In genomic region chr17:79818026-79818758, GRCh38 we compare ENCODE assay signal across 1 cellular context.
A peak's percentile ranks its signal among the peaks of the same experiment; 100 is the strongest.
TF ChIP-seq lines count a peak whose summit lies in the region.

No MANE protein-coding gene starts in this region.

TF ChIP-seq in HepG2, 621 proteins besides CTCF, POLR2A, EP300 and RAD21 (continued from another document and continues in another):
- TF ChIP-seq ZNF234 (CRISPR knock-in tag; conservative IDR thresholded peaks at IDR 0.05), result no peak
- TF ChIP-seq ZSCAN12 (CRISPR knock-in tag; IDR thresholded peaks at IDR 0.05), result no peak
- no peak for TF ChIP-seq ZNF552 (CRISPR knock-in tag; IDR thresholded peaks at IDR 0.05; ENCODE audit: borderline replicate concordance)
- peak; percentile 78 for TF ChIP-seq ARNTL (CRISPR knock-in tag; IDR thresholded peaks at IDR 0.05)
- no peak for TF ChIP-seq HOXA5 (CRISPR knock-in tag; IDR thresholded peaks at IDR 0.05)
- TF ChIP-seq, protein P1, sequence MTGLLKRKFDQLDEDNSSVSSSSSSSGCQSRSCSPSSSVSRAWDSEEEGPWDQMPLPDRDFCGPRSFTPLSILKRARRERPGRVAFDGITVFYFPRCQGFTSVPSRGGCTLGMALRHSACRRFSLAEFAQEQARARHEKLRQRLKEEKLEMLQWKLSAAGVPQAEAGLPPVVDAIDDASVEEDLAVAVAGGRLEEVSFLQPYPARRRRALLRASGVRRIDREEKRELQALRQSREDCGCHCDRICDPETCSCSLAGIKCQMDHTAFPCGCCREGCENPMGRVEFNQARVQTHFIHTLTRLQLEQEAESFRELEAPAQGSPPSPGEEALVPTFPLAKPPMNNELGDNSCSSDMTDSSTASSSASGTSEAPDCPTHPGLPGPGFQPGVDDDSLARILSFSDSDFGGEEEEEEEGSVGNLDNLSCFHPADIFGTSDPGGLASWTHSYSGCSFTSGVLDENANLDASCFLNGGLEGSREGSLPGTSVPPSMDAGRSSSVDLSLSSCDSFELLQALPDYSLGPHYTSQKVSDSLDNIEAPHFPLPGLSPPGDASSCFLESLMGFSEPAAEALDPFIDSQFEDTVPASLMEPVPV (CRISPR knock-in tag; IDR thresholded peaks at IDR 0.05), result no peak
- TF ChIP-seq, protein P2, sequence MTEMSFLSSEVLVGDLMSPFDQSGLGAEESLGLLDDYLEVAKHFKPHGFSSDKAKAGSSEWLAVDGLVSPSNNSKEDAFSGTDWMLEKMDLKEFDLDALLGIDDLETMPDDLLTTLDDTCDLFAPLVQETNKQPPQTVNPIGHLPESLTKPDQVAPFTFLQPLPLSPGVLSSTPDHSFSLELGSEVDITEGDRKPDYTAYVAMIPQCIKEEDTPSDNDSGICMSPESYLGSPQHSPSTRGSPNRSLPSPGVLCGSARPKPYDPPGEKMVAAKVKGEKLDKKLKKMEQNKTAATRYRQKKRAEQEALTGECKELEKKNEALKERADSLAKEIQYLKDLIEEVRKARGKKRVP (CRISPR knock-in tag; IDR thresholded peaks at IDR 0.05), result no peak
- no peak for TF ChIP-seq THYN1 (CRISPR knock-in tag; IDR thresholded peaks at IDR 0.05; ENCODE audit: borderline replicate concordance, low read depth)
- no peak for TF ChIP-seq KDM1A (CRISPR knock-in tag; IDR thresholded peaks at IDR 0.05)
- TF ChIP-seq ZMYM3 (CRISPR knock-in tag; IDR thresholded peaks at IDR 0.05), result peak; percentile 51
- TF ChIP-seq RAD51 (IDR thresholded peaks at IDR 0.05; ENCODE audit: borderline replicate concordance), result no peak
- TF ChIP-seq ZNF367 (CRISPR knock-in tag; IDR thresholded peaks at IDR 0.05; ENCODE audit: borderline replicate concordance), result no peak
- TF ChIP-seq SKI (IDR thresholded peaks at IDR 0.05; ENCODE audit: partially characterized antibody), result no peak
- no peak for TF ChIP-seq TOE1 (CRISPR knock-in tag; IDR thresholded peaks at IDR 0.05)
- 0 out of 2 replicates have a peak, but pooled peaks have one; percentile 4 for TF ChIP-seq HNF4G (IDR thresholded peaks at IDR 0.05; ENCODE audit: borderline replicate concordance, low read depth, low read length)
- TF ChIP-seq HNF4G (CRISPR knock-in tag; IDR thresholded peaks at IDR 0.05; ENCODE audit: borderline replicate concordance, low read depth), result no peak
- TF ChIP-seq, protein P3, sequence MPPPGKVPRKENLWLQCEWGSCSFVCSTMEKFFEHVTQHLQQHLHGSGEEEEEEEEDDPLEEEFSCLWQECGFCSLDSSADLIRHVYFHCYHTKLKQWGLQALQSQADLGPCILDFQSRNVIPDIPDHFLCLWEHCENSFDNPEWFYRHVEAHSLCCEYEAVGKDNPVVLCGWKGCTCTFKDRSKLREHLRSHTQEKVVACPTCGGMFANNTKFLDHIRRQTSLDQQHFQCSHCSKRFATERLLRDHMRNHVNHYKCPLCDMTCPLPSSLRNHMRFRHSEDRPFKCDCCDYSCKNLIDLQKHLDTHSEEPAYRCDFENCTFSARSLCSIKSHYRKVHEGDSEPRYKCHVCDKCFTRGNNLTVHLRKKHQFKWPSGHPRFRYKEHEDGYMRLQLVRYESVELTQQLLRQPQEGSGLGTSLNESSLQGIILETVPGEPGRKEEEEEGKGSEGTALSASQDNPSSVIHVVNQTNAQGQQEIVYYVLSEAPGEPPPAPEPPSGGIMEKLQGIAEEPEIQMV (CRISPR knock-in tag; IDR thresholded peaks at IDR 0.05; ENCODE audit: low read depth), result peak; percentile 68; the same call in 1 of the 2 replicates
- TF ChIP-seq, protein P4, sequence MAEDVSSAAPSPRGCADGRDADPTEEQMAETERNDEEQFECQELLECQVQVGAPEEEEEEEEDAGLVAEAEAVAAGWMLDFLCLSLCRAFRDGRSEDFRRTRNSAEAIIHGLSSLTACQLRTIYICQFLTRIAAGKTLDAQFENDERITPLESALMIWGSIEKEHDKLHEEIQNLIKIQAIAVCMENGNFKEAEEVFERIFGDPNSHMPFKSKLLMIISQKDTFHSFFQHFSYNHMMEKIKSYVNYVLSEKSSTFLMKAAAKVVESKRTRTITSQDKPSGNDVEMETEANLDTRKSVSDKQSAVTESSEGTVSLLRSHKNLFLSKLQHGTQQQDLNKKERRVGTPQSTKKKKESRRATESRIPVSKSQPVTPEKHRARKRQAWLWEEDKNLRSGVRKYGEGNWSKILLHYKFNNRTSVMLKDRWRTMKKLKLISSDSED (CRISPR knock-in tag; IDR thresholded peaks at IDR 0.05), result no peak
- TF ChIP-seq, protein P5, sequence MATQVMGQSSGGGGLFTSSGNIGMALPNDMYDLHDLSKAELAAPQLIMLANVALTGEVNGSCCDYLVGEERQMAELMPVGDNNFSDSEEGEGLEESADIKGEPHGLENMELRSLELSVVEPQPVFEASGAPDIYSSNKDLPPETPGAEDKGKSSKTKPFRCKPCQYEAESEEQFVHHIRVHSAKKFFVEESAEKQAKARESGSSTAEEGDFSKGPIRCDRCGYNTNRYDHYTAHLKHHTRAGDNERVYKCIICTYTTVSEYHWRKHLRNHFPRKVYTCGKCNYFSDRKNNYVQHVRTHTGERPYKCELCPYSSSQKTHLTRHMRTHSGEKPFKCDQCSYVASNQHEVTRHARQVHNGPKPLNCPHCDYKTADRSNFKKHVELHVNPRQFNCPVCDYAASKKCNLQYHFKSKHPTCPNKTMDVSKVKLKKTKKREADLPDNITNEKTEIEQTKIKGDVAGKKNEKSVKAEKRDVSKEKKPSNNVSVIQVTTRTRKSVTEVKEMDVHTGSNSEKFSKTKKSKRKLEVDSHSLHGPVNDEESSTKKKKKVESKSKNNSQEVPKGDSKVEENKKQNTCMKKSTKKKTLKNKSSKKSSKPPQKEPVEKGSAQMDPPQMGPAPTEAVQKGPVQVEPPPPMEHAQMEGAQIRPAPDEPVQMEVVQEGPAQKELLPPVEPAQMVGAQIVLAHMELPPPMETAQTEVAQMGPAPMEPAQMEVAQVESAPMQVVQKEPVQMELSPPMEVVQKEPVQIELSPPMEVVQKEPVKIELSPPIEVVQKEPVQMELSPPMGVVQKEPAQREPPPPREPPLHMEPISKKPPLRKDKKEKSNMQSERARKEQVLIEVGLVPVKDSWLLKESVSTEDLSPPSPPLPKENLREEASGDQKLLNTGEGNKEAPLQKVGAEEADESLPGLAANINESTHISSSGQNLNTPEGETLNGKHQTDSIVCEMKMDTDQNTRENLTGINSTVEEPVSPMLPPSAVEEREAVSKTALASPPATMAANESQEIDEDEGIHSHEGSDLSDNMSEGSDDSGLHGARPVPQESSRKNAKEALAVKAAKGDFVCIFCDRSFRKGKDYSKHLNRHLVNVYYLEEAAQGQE (IDR thresholded peaks at IDR 0.05; ENCODE audit: borderline replicate concordance in 1 of 2, low read depth in 1 of 2, low read length in 2 of 2), result no peak
- TF ChIP-seq CC2D1A (CRISPR knock-in tag; IDR thresholded peaks at IDR 0.05), result no peak
- TF ChIP-seq CERS6 (CRISPR knock-in tag; IDR thresholded peaks at IDR 0.05), result no peak
- TF ChIP-seq, protein P6, sequence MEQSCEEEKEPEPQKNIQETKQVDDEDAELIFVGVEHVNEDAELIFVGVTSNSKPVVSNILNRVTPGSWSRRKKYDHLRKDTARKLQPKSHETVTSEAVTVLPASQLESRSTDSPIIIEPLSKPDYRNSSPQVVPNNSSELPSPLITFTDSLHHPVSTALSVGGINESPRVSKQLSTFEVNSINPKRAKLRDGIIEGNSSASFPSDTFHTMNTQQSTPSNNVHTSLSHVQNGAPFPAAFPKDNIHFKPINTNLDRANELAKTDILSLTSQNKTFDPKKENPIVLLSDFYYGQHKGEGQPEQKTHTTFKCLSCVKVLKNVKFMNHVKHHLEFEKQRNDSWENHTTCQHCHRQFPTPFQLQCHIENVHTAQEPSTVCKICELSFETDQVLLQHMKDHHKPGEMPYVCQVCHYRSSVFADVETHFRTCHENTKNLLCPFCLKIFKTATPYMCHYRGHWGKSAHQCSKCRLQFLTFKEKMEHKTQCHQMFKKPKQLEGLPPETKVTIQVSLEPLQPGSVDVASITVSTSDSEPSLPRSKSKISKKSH (CRISPR knock-in tag; IDR thresholded peaks at IDR 0.05; ENCODE audit: borderline replicate concordance), result no peak
- 0 out of 2 replicates have a peak, but pooled peaks have one; percentile 29 for TF ChIP-seq GATAD2A (CRISPR knock-in tag; IDR thresholded peaks at IDR 0.05)
- TF ChIP-seq ZNF746 (CRISPR knock-in tag; IDR thresholded peaks at IDR 0.05), result no peak
- TF ChIP-seq, protein P7, sequence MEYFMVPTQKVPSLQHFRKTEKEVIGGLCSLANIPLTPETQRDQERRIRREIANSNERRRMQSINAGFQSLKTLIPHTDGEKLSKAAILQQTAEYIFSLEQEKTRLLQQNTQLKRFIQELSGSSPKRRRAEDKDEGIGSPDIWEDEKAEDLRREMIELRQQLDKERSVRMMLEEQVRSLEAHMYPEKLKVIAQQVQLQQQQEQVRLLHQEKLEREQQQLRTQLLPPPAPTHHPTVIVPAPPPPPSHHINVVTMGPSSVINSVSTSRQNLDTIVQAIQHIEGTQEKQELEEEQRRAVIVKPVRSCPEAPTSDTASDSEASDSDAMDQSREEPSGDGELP (IDR thresholded peaks at IDR 0.05; ENCODE audit: borderline replicate concordance, low read depth), result peak; percentile 82; the same call in 1 of the 2 replicates
- TF ChIP-seq ZNF674 (CRISPR knock-in tag; IDR thresholded peaks at IDR 0.05; ENCODE audit: low read depth), result no peak
- TF ChIP-seq, protein P8, sequence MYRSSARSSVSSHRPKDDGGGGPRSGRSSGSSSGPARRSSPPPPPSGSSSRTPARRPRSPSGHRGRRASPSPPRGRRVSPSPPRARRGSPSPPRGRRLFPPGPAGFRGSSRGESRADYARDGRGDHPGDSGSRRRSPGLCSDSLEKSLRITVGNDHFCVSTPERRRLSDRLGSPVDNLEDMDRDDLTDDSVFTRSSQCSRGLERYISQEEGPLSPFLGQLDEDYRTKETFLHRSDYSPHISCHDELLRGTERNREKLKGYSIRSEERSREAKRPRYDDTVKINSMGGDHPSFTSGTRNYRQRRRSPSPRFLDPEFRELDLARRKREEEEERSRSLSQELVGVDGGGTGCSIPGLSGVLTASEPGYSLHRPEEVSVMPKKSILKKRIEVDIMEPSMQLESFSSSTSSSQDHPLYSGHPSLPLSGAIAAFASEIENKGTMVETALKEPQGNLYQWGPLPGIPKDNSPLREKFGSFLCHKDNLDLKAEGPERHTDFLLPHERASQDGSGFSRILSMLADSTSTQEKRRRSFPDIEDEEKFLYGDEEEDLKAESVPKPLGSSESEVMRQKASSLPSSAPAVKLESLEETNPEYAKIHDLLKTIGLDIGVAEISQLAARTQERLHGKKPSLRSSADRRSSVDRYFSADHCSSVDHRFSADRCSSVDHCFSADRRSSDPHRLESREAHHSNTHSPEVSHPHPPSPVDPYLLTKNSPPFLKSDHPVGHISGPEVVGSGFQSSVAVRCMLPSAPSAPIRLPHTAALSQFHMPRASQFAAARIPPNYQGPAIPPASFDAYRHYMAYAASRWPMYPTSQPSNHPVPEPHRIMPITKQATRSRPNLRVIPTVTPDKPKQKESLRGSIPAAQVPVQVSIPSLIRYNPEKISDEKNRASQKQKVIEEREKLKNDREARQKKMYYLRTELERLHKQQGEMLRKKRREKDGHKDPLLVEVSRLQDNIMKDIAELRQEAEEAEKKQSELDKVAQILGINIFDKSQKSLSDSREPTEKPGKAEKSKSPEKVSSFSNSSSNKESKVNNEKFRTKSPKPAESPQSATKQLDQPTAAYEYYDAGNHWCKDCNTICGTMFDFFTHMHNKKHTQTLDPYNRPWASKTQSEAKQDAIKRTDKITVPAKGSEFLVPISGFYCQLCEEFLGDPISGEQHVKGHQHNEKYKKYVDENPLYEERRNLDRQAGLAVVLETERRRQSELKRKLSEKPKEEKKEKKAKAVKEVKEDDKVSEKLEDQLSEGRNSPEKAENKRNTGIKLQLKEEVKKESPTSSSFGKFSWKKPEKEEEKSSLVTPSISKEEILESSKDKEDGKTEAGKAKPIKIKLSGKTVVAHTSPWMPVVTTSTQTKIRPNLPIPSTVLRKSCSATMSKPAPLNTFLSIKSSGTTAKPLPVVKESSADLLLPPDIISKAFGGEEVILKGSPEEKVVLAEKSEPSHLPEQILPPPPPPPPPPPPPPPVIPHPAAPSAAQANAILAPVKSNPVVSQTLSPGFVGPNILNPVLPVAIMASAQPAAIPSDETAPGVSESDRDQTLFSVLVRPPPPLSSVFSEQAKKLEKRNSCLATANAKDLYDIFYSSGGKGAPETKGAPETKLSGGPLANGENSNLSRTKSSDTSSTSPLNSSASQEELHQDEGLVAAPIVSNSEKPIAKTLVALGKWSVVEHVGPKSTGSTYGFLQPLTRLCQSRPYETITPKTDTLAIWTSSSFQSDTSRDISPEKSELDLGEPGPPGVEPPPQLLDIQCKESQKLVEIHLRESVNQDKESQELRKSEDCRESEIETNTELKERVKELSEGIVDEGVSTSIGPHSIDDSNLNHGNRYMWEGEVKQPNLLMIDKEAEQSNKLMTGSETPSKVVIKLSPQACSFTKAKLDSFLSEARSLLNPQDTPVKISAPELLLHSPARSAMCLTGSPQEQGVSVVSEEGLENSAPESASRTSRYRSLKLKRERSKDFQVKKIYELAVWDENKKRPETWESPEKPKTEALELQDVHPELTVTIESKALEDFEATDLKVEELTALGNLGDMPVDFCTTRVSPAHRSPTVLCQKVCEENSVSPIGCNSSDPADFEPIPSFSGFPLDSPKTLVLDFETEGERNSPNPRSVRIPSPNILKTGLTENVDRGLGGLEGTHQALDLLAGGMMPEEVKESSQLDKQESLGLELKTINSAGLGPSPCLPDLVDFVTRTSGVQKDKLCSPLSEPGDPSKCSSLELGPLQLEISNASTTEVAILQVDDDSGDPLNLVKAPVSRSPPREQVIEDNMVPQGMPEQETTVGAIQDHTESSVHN (CRISPR knock-in tag; IDR thresholded peaks at IDR 0.05), result peak; percentile 48; the same call in 1 of the 2 replicates
- TF ChIP-seq, protein P9, sequence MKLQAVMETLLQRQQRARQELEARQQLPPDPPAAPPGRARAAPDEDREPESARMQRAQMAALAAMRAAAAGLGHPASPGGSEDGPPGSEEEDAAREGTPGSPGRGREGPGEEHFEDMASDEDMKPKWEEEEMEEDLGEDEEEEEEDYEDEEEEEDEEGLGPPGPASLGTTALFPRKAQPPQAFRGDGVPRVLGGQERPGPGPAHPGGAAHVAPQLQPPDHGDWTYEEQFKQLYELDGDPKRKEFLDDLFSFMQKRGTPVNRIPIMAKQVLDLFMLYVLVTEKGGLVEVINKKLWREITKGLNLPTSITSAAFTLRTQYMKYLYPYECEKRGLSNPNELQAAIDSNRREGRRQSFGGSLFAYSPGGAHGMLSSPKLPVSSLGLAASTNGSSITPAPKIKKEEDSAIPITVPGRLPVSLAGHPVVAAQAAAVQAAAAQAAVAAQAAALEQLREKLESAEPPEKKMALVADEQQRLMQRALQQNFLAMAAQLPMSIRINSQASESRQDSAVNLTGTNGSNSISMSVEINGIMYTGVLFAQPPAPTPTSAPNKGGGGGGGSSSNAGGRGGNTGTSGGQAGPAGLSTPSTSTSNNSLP (IDR thresholded peaks at IDR 0.05; ENCODE audit: low read depth, low read length), result no peak
- TF ChIP-seq DNMT1 (CRISPR knock-in tag; IDR thresholded peaks at IDR 0.05), result no peak
